1 cellular context compared by ENCODE assay signal in genomic region chr16:3824121-3824795, GRCh38.
TF ChIP-seq lines count a peak whose summit lies in the region.

No MANE protein-coding gene starts in this region.

TF ChIP-seq in GM23338, 12 proteins besides CTCF, POLR2A, EP300 and RAD21:
- TF ChIP-seq ZNF462 (CRISPR knock-in tag; IDR thresholded peaks at IDR 0.05) (no peak), ZNF114 (CRISPR knock-in tag; IDR thresholded peaks at IDR 0.05) (no peak), STAT1 (IDR thresholded peaks at IDR 0.05; ENCODE audit: unreplicated experiment) (no peak), JUNB (IDR thresholded peaks at IDR 0.05; ENCODE audit: unreplicated experiment) (no peak)
